ENCODE assay signal across 9 cellular contexts in the genomic region with DNA sequence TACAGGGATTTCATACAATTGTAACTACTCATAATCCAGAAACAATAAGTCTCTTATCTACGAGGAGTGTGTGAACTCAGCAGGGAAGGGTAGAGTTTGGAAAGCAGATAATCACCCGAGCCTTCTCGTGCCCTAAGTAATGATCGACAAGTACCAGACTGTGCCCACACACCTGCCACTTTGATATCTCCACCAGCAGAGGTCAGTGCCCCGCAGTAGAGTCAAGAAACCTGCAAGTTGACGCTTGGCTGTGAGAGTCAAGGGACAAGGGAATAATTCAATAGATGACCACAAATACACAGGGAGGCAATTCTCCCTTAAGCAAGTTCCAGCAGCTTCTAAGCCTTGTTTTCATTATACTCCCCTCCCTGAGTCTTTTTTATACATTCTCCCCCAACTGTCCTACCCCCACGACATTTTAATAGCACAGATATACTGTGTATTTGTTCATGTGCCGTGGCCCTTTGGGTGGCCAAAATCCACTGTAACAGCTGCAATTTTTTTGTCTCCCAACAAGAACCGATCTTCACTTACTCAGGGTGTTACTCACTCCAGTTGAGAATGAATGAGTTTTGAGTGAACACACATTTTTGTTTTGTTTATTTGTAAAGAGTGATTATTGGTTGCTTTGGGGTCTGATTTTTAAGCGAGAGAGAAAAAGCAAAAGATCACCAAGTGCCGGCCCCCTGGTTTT.
DNase-seq lines count a peak whose midpoint lies in the region; ATAC-seq and TF ChIP-seq lines count a peak whose summit lies in the region.
"Had no signal": no experiment of that assay in that cellular context is flagged by ENCODE, and none has a peak within 500 bp of the region (broad histone marks: within the 10 kb centered on the region; RNA-seq: fewer than 3 reads in every experiment).

No MANE protein-coding gene starts in this region.

- peaks cover 6% of the 10 kb centered on the region for H3K27me3 Mint-ChIP-seq in neural progenitor cell (ENCODE audit: insufficient read depth, low read depth)

- peaks cover 25% of the 10 kb centered on the region for H3K27me3 ChIP-seq in neural progenitor cell

- no peak for ATAC-seq in GM18867 (IDR thresholded peaks at IDR 0.05; ENCODE audit: unreplicated experiment)

- H3K27ac ChIP-seq in neural progenitor cell, result no peak overlapping the region
- H3K27ac ChIP-seq: HL-60 had no signal

- peaks cover 7% of the 10 kb centered on the region for H3K79me2 ChIP-seq in neural progenitor cell (ENCODE audit: low read depth)

- H3K27ac Mint-ChIP-seq in neural progenitor cell, result no peak overlapping the region

- H3F3A ChIP-seq in neural progenitor cell (ENCODE audit: low read depth), result peaks cover 20% of the 10 kb centered on the region

- peaks cover 18% of the 10 kb centered on the region for H3K4me1 ChIP-seq in neural progenitor cell

- H2AFZ ChIP-seq in neural progenitor cell (replicated peaks), result no peak overlapping the region

- TF ChIP-seq CTCF in epithelial cell of esophagus (IDR thresholded peaks at IDR 0.05; ENCODE audit: insufficient read depth, low read depth, low read length, missing control alignments) (peak; percentile 71), neural progenitor cell (IDR thresholded peaks at IDR 0.05) (peak; percentile 73)

- H3K4me2 ChIP-seq in neural progenitor cell, result no peak overlapping the region

- in situ Hi-C loops in SK-MEL-5 (cut with HindIII; ENCODE audit: low pct_unique_long_range_greater_than_20kb, low sequenced_read_pairs), result no loop called here

- H4K20me1 ChIP-seq in neural progenitor cell (ENCODE audit: low read depth), result peaks cover 31% of the 10 kb centered on the region

- no peak overlapping the region for H3K4me3 Mint-ChIP-seq in neural progenitor cell

- no peaks in the 10 kb centered on the region for H3K36me3 Mint-ChIP-seq in neural progenitor cell

- no peak overlapping the region for H3K9ac ChIP-seq in neural progenitor cell

- H3K4me3 ChIP-seq in epithelial cell of esophagus (ENCODE audit: low read length) (no peak overlapping the region), neural progenitor cell (no peak overlapping the region)

- no peaks in the 10 kb centered on the region for H3K9me3 ChIP-seq in neural progenitor cell (ENCODE audit: low read depth)

- no peaks in the 10 kb centered on the region for H3K36me3 ChIP-seq in neural progenitor cell

- no peaks in the 10 kb centered on the region for H3K9me3 Mint-ChIP-seq in neural progenitor cell

- peaks cover 30% of the 10 kb centered on the region for H3K4me1 Mint-ChIP-seq in neural progenitor cell

- DNase-seq in AML-193 (lab: John Stamatoyannopoulos, UW), result peak; percentile 3 to 24
- DNase-seq in H4 (ENCODE audit: low spot score), result peak; percentile 40
- DNase-seq in SK-MEL-5 (ENCODE audit: low read depth, low spot score), result peak; percentile 85
- DNase-seq in epithelial cell of esophagus (ENCODE audit: low read depth), result peak; percentile 68
- DNase-seq in neural progenitor cell (ENCODE audit: low spot score), result peak; percentile 74
- DNase-seq in OCI-M2 (lab: John Stamatoyannopoulos, UW; ENCODE audit: unreplicated experiment), result no peak
- no peak for DNase-seq in NOMO-1 treated with dmso at 0.1 percent for 144 hours (lab: John Stamatoyannopoulos, UW; ENCODE audit: unreplicated experiment)

Comparison
In these comparisons a context has a peak if more than half of its experiments do, and no peak if none do; other contexts are left out.
1. DNase-seq: peak in AML-193 (2 of 2), H4 (single experiment), SK-MEL-5 (single experiment), epithelial cell of esophagus (single experiment) and neural progenitor cell (single experiment); none in OCI-M2 (single experiment) and NOMO-1 treated with dmso at 0.1 percent for 144 hours (single experiment).